Comparison of ENCODE assay signal across 8 cellular contexts in genomic region chr7:100563809-100564400, GRCh38. TPM values are rescaled to one million over a fixed set of nuclear protein-coding genes. Genes with fewer than 3 reads are reported as not detected.
A peak's percentile ranks its signal among the peaks of the same experiment; 100 is the strongest.
DNase-seq lines count a peak whose midpoint lies in the region; ATAC-seq and TF ChIP-seq lines count a peak whose summit lies in the region.

No MANE protein-coding gene starts in this region.

- no peak for ATAC-seq in GM21737 (IDR thresholded peaks at IDR 0.05; ENCODE audit: unreplicated experiment)

- H3K9me3 ChIP-seq in SJSA1 (replicated peaks) (no peaks in the 10 kb centered on the region), vagina (no peaks in the 10 kb centered on the region)

- H3K4me1 ChIP-seq in SJSA1 (replicated peaks) (0 out of 2 replicates have a peak, but pooled peaks cover 3% of the 10 kb centered on the region), vagina (peaks cover 13% of the 10 kb centered on the region)

- H3K36me3 ChIP-seq in SJSA1, result peaks cover 41% of the 10 kb centered on the region
- peaks cover 0 to 8% of the 10 kb centered on the region in 2 donors for H3K36me3 ChIP-seq in vagina

- H3K27me3 ChIP-seq in HL-60 (ENCODE audit: insufficient read depth, poor library complexity, severe bottlenecking) (no peaks in the 10 kb centered on the region), SJSA1 (replicated peaks) (peaks cover under 1% of the 10 kb centered on the region; the same call in 1 of the 2 replicates), vagina (no peaks in the 10 kb centered on the region)

- TF ChIP-seq CTCF in HL-60 (IDR thresholded peaks at IDR 0.05; ENCODE audit: insufficient read depth, low read length), result peak; percentile 95
- TF ChIP-seq CTCF in vagina (IDR thresholded peaks at IDR 0.05), result peak; percentile 91 to 97 (median 95)

- intact Hi-C loops in posterior cingulate gyrus (cut with DNase I) (no loop called here), vagina (cut with DNase I) (no loop called here)

- DNase-seq in DMS114 treated with DMSO at 0.1 percent for 48 hours (lab: John Stamatoyannopoulos, UW; ENCODE audit: unreplicated experiment) (peak; percentile 18), HL-60 (ENCODE audit: low read depth in 1 of 2, low spot score in 1 of 2) (peak; percentile 68 to 77), SJSA1 (ENCODE audit: low read depth in 1 of 2, low spot score in 2 of 2) (peak; percentile 59 to 84), germinal center (ENCODE audit: low spot score) (peak; percentile 84), posterior cingulate gyrus (peak; percentile 58 to 97 (median 84)), vagina (ENCODE audit: extremely low spot score in 2 of 2) (no peak)
- DNase-seq in activated naive CD4-positive, alpha-beta T cell (lab: John Stamatoyannopoulos, UW), result peak; percentile 55 to 84 (median 82)

- TF ChIP-seq POLR2A in vagina (IDR thresholded peaks at IDR 0.05), result no peak

- H3K27ac ChIP-seq in HL-60 (replicated peaks), result no peak overlapping the region
- H3K27ac ChIP-seq in SJSA1, result no peak overlapping the region
- H3K27ac ChIP-seq in vagina, result no peak overlapping the region

- no peak overlapping the region for H3K4me3 ChIP-seq in HL-60 (replicated peaks; ENCODE audit: insufficient read depth, low read length)
- H3K4me3 ChIP-seq in SJSA1, result no peak overlapping the region
- no peak overlapping the region for H3K4me3 ChIP-seq in vagina

RNA-seq across cellular contexts. Expression of gene SAP25, which starts 9.8 kb away (rescaled TPM):
- total RNA-seq in SJSA1 (2014; rRNA removed; shearing (Covaris generic)), result 0.60 TPM in 1 of 2 replicates, not detected in the other
- 2.9 TPM for total RNA-seq in vagina

RNA-seq across cellular contexts. Expression of gene LRCH4, which starts 22.0 kb away (rescaled TPM):
- 17.0 and 19.5 TPM in 2 replicates for total RNA-seq in SJSA1 (2014; rRNA removed; shearing (Covaris generic))
- total RNA-seq in vagina, result 72.2 TPM

RNA-seq across cellular contexts. Expression of gene FBXO24, which starts 22.2 kb away (rescaled TPM):
- 0.13 TPM in 1 of 2 replicates, not detected in the other for total RNA-seq in SJSA1 (2014; rRNA removed; shearing (Covaris generic))
- total RNA-seq in vagina, result 0.98 TPM

RNA-seq across cellular contexts. Expression of gene AGFG2, which starts 24.9 kb away (rescaled TPM):
- total RNA-seq in SJSA1 (2014; rRNA removed; shearing (Covaris generic)), result 15.6 and 24.2 TPM in 2 replicates
- 37.6 TPM for total RNA-seq in vagina

RNA-seq across cellular contexts. Expression of gene PCOLCE, which starts 38.3 kb away (rescaled TPM):
- total RNA-seq in SJSA1 (2014; rRNA removed; shearing (Covaris generic)), result 73.1 and 75.6 TPM in 2 replicates
- total RNA-seq in vagina, result 85.4 TPM

Comparison
In these comparisons a context has a peak if more than half of its experiments do, and no peak if none do; other contexts are left out.
1. DNase-seq: peak in DMS114 treated with DMSO at 0.1 percent for 48 hours (single experiment), HL-60 (2 of 2), SJSA1 (2 of 2), activated naive CD4-positive, alpha-beta T cell (4 of 4), germinal center (single experiment) and posterior cingulate gyrus (10 of 10); none in vagina (0 of 2).